ENCODE assay signal across 8 cellular contexts in genomic region chr10:27783660-27784059, GRCh38. TPM values are rescaled to one million over a fixed set of nuclear protein-coding genes. Genes with fewer than 3 reads are reported as not detected.
DNase-seq lines count a peak whose midpoint lies in the region; ATAC-seq and TF ChIP-seq lines count a peak whose summit lies in the region.

No MANE protein-coding gene starts in this region.

- no peaks in the 10 kb centered on the region for H3K79me2 ChIP-seq in GM23338 (replicated peaks; ENCODE audit: insufficient read depth)

- no peaks in the 10 kb centered on the region for H3K27me3 Mint-ChIP-seq in GM23338 (ENCODE audit: insufficient read depth, low read depth, poor library complexity)

- H3K36me3 Mint-ChIP-seq in GM23338 (ENCODE audit: low read depth): peaks cover 3% of the 10 kb centered on the region; the same call in 2 of the 3 replicates

- H3K27me3 ChIP-seq in GM23338 (ENCODE audit: insufficient read depth): no peaks in the 10 kb centered on the region
- no peaks in the 10 kb centered on the region for H3K27me3 ChIP-seq in sigmoid colon

- peaks cover 4% of the 10 kb centered on the region; the same call in 1 of the 2 replicates for H3K4me1 ChIP-seq in GM23338 (ENCODE audit: insufficient read depth)
- H3K4me1 ChIP-seq in sigmoid colon: no peaks in the 10 kb centered on the region

- DNase-seq in AG10803 (ENCODE audit: low read depth) (peak; percentile 43), GM23338 (ENCODE audit: low spot score) (peak; percentile 79), RPMI7951 (ENCODE audit: low read depth) (peak; percentile 46), skeletal muscle cell (ENCODE audit: low read depth) (peak; percentile 11), NCI-H510A (lab: John Stamatoyannopoulos, UW) (no peak), sigmoid colon (no peak), GM20000 (ENCODE audit: low spot score) (no peak)
- peak; percentile 3 for DNase-seq in effector CD4-positive, alpha-beta T cell

- no peak overlapping the region for H3K27ac ChIP-seq in GM23338 (ENCODE audit: low read depth)
- H3K27ac ChIP-seq in sigmoid colon: no peak overlapping the region

- H3K36me3 ChIP-seq in GM23338 (ENCODE audit: insufficient read depth) (no peaks in the 10 kb centered on the region), sigmoid colon (no peaks in the 10 kb centered on the region)

- H3K4me3 ChIP-seq in AG10803 (ENCODE audit: low read length) (no peak overlapping the region), GM23338 (no peak overlapping the region), skeletal muscle cell (ENCODE audit: low read depth, low read length) (no peak overlapping the region), sigmoid colon (no peak overlapping the region)

- H3K9me3 ChIP-seq in sigmoid colon: no peaks in the 10 kb centered on the region

- no peaks in the 10 kb centered on the region for H3F3A ChIP-seq in GM23338 (replicated peaks; ENCODE audit: low read depth)

- no peak overlapping the region for H3K27ac Mint-ChIP-seq in GM23338

- peaks cover 5% of the 10 kb centered on the region for H3K4me1 Mint-ChIP-seq in GM23338

- WGBS in sigmoid colon, 2 donors: 29 to 42% methylated on average over 1 of the region's 1 CpG

- no peak for TF ChIP-seq POLR2A in sigmoid colon (IDR thresholded peaks at IDR 0.05)

- no peaks in the 10 kb centered on the region for H3K9me2 ChIP-seq in GM23338 (ENCODE audit: insufficient read depth)

- TF ChIP-seq CTCF in AG10803 (conservative IDR thresholded peaks at IDR 0.05; ENCODE audit: low read length) (peak; percentile 51), GM23338 (conservative IDR thresholded peaks at IDR 0.05; ENCODE audit: low read depth in 2 of 2) (peak; percentile 71 to 85), sigmoid colon (IDR thresholded peaks at IDR 0.05) (no peak), GM20000 (IDR thresholded peaks at IDR 0.05; ENCODE audit: extremely low read depth, missing control alignments) (no peak)

- no peak overlapping the region for H2AFZ ChIP-seq in GM23338

- ATAC-seq in GM23338: peak; percentile 98

- intact Hi-C loops in sigmoid colon (cut with DNase I): no loop called here

- no peak overlapping the region for H3K4me2 ChIP-seq in GM23338

- H3K9me3 Mint-ChIP-seq in GM23338: peaks cover 9% of the 10 kb centered on the region; the same call in 2 of the 3 replicates

- H3K4me3 Mint-ChIP-seq in GM23338: no peak overlapping the region

- TF ChIP-seq EP300 in sigmoid colon (IDR thresholded peaks at IDR 0.05): no peak

- no peaks in the 10 kb centered on the region for H4K20me1 ChIP-seq in GM23338 (replicated peaks; ENCODE audit: insufficient read depth)

TF ChIP-seq in GM23338, 12 proteins besides CTCF, POLR2A, EP300 and RAD21:
- TF ChIP-seq STAT1 (IDR thresholded peaks at IDR 0.05; ENCODE audit: unreplicated experiment) (no peak), ZNF331 (CRISPR knock-in tag; IDR thresholded peaks at IDR 0.05; ENCODE audit: low read depth) (no peak), EZH2phosphoT487 (IDR thresholded peaks at IDR 0.05; ENCODE audit: unreplicated experiment) (no peak), ZNF462 (CRISPR knock-in tag; IDR thresholded peaks at IDR 0.05) (no peak), JUNB (IDR thresholded peaks at IDR 0.05; ENCODE audit: unreplicated experiment) (no peak), EZH2 (IDR thresholded peaks at IDR 0.05; ENCODE audit: low read depth, unreplicated experiment) (no peak), ETS1 (IDR thresholded peaks at IDR 0.05) (no peak)

RNA-seq across cellular contexts. Expression of gene MKX, which starts 38.0 kb away (rescaled TPM):
- 0.97 and 1.6 TPM in 2 replicates for total RNA-seq in GM23338 (2014; rRNA removed; shearing (Covaris generic))
- 0.47 and 0.66 TPM in 2 replicates for polyA plus RNA-seq in GM23338 (2016; fragmentation: Nextera tagmentation; extraction: Ambion mirVana)
- total RNA-seq in RPMI7951 (2014; rRNA removed; shearing (Covaris generic)): 0.12 TPM in 1 of 2 replicates, not detected in the other
- total RNA-seq in sigmoid colon: 10 to 100 TPM; 11.0 to 34.9 (median 12.8) TPM
- 1 to 10 TPM in 1 of 3 donors, under 1 TPM in 1, not detected in 1; 0.28 to 1.2 TPM for polyA plus RNA-seq in sigmoid colon

Comparison
In these comparisons a context has a peak if more than half of its experiments do, and no peak if none do; other contexts are left out.
1. DNase-seq: peak in AG10803 (single experiment), GM23338 (single experiment), RPMI7951 (single experiment), effector CD4-positive, alpha-beta T cell (single experiment) and skeletal muscle cell (single experiment); none in NCI-H510A (single experiment), sigmoid colon (single experiment) and GM20000 (single experiment).
2. CTCF ChIP-seq: peak in AG10803 (single experiment) and GM23338 (2 of 2); none in sigmoid colon (0 of 4) and GM20000 (single experiment).